ENCODE assay signal across 25 cellular contexts in genomic region chr2:75168186-75168585, GRCh38. TPM values are rescaled to one million over a fixed set of nuclear protein-coding genes. Genes with fewer than 3 reads are reported as not detected.
DNase-seq lines count a peak whose midpoint lies in the region; FAIRE-seq and TF ChIP-seq lines count a peak whose summit lies in the region.
"Had no signal": no experiment of that assay in that cellular context is flagged by ENCODE, and none has a peak within 500 bp of the region (broad histone marks: within the 10 kb centered on the region; RNA-seq: fewer than 3 reads in every experiment).

No MANE protein-coding gene starts in this region.

- no peaks in the 10 kb centered on the region for H3K23me2 ChIP-seq in H1 (ENCODE audit: low read depth, low read length)

- TF ChIP-seq POLR2A in H1 (IDR thresholded peaks at IDR 0.05; ENCODE audit: control extremely low read depth in 1 of 2, low read depth in 2 of 2, low read length in 2 of 2), result no peak

- no peak overlapping the region for H3K4me2 ChIP-seq in H1 (ENCODE audit: insufficient read depth in 1 of 2, low read depth in 2 of 2, low read length in 2 of 2)
- H3K4me2 ChIP-seq: A549; BLaER1 treated with 17β-estradiol and CSF1 and Interleukin-3, amounts not matched to agents 10 nM and 100 nM had no signal

- H3K23ac ChIP-seq in H1 (ENCODE audit: insufficient read length), result no peak overlapping the region

- no peak overlapping the region for H2AK5ac ChIP-seq in H1 (ENCODE audit: low read depth, low read length)

- no peaks in the 10 kb centered on the region for H4K20me1 ChIP-seq in H1 (replicated peaks in 1 of 2; ENCODE audit: control insufficient read depth in 1 of 2, insufficient read depth in 2 of 2, low read length in 2 of 2)
- H4K20me1 ChIP-seq: BLaER1 treated with 17β-estradiol and CSF1 and Interleukin-3, amounts not matched to agents 10 nM and 100 nM had no signal

- H3K4me1 ChIP-seq in H1 (replicated peaks in 1 of 4; ENCODE audit: control insufficient read depth in 3 of 4, insufficient read depth in 4 of 4, low read length in 3 of 4), result peaks cover 0 to 5% (median 2%) of the 10 kb centered on the region in 4 experiments; a peak in 3 of 7 replicates
- H3K4me1 ChIP-seq: A549, BE2C had no signal

- H3K79me1 ChIP-seq in H1 (ENCODE audit: low read depth, low read length), result no peaks in the 10 kb centered on the region

- no peak overlapping the region for H2BK15ac ChIP-seq in H1 (ENCODE audit: low read length)

- H2AFZ ChIP-seq in H1 (ENCODE audit: low read length), result 0 out of 2 replicates have a peak overlapping the region, but pooled peaks have one; percentile 42

- H3K79me2 ChIP-seq in H1 (ENCODE audit: control insufficient read depth in 1 of 2, insufficient read depth in 2 of 2, low read length in 2 of 2), result no peaks in the 10 kb centered on the region

- TF ChIP-seq RAD21 in H1 (IDR thresholded peaks at IDR 0.05 in 1 of 2, conservative IDR thresholded peaks at IDR 0.05 in 1 of 2; ENCODE audit: low read depth in 2 of 2, low read length in 2 of 2), result no peak

- no peaks in the 10 kb centered on the region for H3K9me3 ChIP-seq in H1 (ENCODE audit: insufficient read depth in 2 of 2, low read depth in 1 of 2, low read length in 1 of 2)
- H3K9me3 ChIP-seq: A549, BE2C had no signal

- DNase-seq in D721Med (ENCODE audit: insufficient read length, low spot score), result no peak
- peak; percentile 17 for DNase-seq in NCI-H82 treated with DMSO at 0.1 percent for 48 hours (lab: John Stamatoyannopoulos, UW; ENCODE audit: unreplicated experiment)
- DNase-seq in H1 (ENCODE audit: low read depth in 1 of 2, low spot score in 2 of 2), result no peak
- DNase-seq in activated CD8-positive, alpha-beta memory T cell treated with anti-CD3 and anti-CD28 coated beads, Interleukin-2, amount 50 U/mL, for 4 hours, result no peak
- no peak for DNase-seq in DMS53 treated with DMSO at 0.1 percent for 48 hours (lab: John Stamatoyannopoulos, UW; ENCODE audit: unreplicated experiment)
- no peak for DNase-seq in GM20000 (ENCODE audit: low spot score)
- DNase-seq: 8988T; ACHN; AML-193; BE2C; CD4-positive, alpha-beta T cell; CD8-positive, alpha-beta memory T cell; DMS 273 treated with DMSO at 0.1 percent for 48 hours; DMS79 treated with DMSO at 0.1 percent for 48 hours; GF-D8; GOT3; H7; HCEC 1CT had no signal

- no peak overlapping the region for H3K9ac ChIP-seq in H1 (replicated peaks in 1 of 4; ENCODE audit: extremely low read depth in 1 of 4, low read depth in 3 of 4, low read length in 3 of 4)
- H3K9ac ChIP-seq: BLaER1 treated with 17β-estradiol and CSF1 and Interleukin-3, amounts not matched to agents 10 nM and 100 nM had no signal

- CTCF ChIA-PET in H1 (lab: Charles Lee; ENCODE audit: partially characterized antibody), result interaction anchor here (1.0 to 1.3 kb wide), 2 partner anchors 11 to 73 kb away, joined by 3 to 5 read pairs; no protein-coding TSS in a partner anchor

- no peak overlapping the region for H3K4me3 ChIP-seq in H1 (ENCODE audit: extremely low read depth in 1 of 4, insufficient read depth in 2 of 4, low read depth in 3 of 4, low read length in 4 of 4)
- H3K4me3 ChIP-seq: A549; BLaER1 treated with 17β-estradiol and CSF1 and Interleukin-3, amounts not matched to agents 10 nM and 100 nM had no signal

- no peak overlapping the region for H4K5ac ChIP-seq in H1 (ENCODE audit: insufficient read length, low read depth, low read length)

- TF ChIP-seq EP300 in H1 (IDR thresholded peaks at IDR 0.05; ENCODE audit: borderline replicate concordance in 1 of 2, low read depth in 2 of 2, low read length in 2 of 2), result no peak

- 83% methylated on average over 2 of the region's 2 CpGs; no CpG with 5 or more reads in 1 of the 2 experiments for WGBS in H1 (ENCODE audit: extremely low coverage in 1 of 2, insufficient coverage in 1 of 2, insufficient read length in 1 of 2, insufficient replicate concordance in 2 of 2, low coverage in 1 of 2, low lambda C conversion rate in 2 of 2, missing lambda C conversion rate in 1 of 2), 2 experiments

- FAIRE-seq in D721Med (lab: Jason Lieb, UNC), result peak; percentile 55
- FAIRE-seq in H1 (lab: Jason Lieb, UNC), result no peak
- FAIRE-seq: A549, GM12891, GM18507 had no signal

- no peaks in the 10 kb centered on the region; a peak in 1 of 8 replicates for H3K36me3 ChIP-seq in H1 (ENCODE audit: control insufficient read depth in 2 of 4, insufficient read depth in 4 of 4, low read length in 3 of 4)
- H3K36me3 ChIP-seq: BE2C; BLaER1 treated with 17β-estradiol and CSF1 and Interleukin-3, amounts not matched to agents 10 nM and 100 nM had no signal

- H2BK5ac ChIP-seq in H1 (ENCODE audit: low read depth, low read length), result no peak overlapping the region

- H3K18ac ChIP-seq in H1 (ENCODE audit: extremely low read depth, low read length), result no peak overlapping the region

- TF ChIP-seq CTCF in D721Med (IDR thresholded peaks at IDR 0.05; ENCODE audit: insufficient read depth, missing control alignments) (no peak), H1 (IDR thresholded peaks at IDR 0.05; ENCODE audit: control extremely low read depth in 1 of 3, insufficient read depth in 1 of 3, low read depth in 1 of 3, low read length in 3 of 3) (no peak), GM20000 (IDR thresholded peaks at IDR 0.05; ENCODE audit: extremely low read depth, missing control alignments) (no peak)

- POLR2A ChIA-PET in H1 (lab: Charles Lee; ENCODE audit: partially characterized antibody), result no interaction called here

- no peaks in the 10 kb centered on the region for H3K27me3 ChIP-seq in H1 (replicated peaks in 1 of 4; ENCODE audit: control insufficient read depth in 3 of 4, extremely low read depth in 1 of 4, insufficient read depth in 3 of 4, low read length in 3 of 4)
- H3K27me3 ChIP-seq: BE2C; BLaER1 treated with 17β-estradiol and CSF1 and Interleukin-3, amounts not matched to agents 10 nM and 100 nM had no signal

- no peak overlapping the region for H4K8ac ChIP-seq in H1 (ENCODE audit: extremely low read depth, insufficient read depth, low read length)

- no peak overlapping the region for H3K27ac ChIP-seq in H1 (ENCODE audit: low read depth, low read length)
- H3K27ac ChIP-seq: A549; BLaER1 treated with 17β-estradiol and CSF1 and Interleukin-3, amounts not matched to agents 10 nM and 100 nM had no signal

- no peak overlapping the region for H3K4ac ChIP-seq in H1 (replicated peaks; ENCODE audit: insufficient read length, low read depth, low read length)

- H2BK20ac ChIP-seq in H1 (ENCODE audit: low read length), result no peak overlapping the region

- no peak overlapping the region for H2BK120ac ChIP-seq in H1 (replicated peaks; ENCODE audit: low read depth, low read length)

- no peak overlapping the region for H3K56ac ChIP-seq in H1 (replicated peaks; ENCODE audit: insufficient read length, low read depth, low read length)

- H4K91ac ChIP-seq in H1 (replicated peaks; ENCODE audit: insufficient read length, low read length), result no peak overlapping the region

- H3K14ac ChIP-seq in H1 (ENCODE audit: insufficient read length), result no peak overlapping the region

- H2BK12ac ChIP-seq in H1 (ENCODE audit: low read depth, low read length), result no peak overlapping the region

TF ChIP-seq in H1, 55 proteins besides CTCF, POLR2A, EP300 and RAD21:
- TF ChIP-seq CREB1 (IDR thresholded peaks at IDR 0.05) (no peak), SIN3A (conservative IDR thresholded peaks at IDR 0.05 in 1 of 2, IDR thresholded peaks at IDR 0.05 in 1 of 2; ENCODE audit: low read depth in 1 of 2, low read length in 2 of 2) (no peak), TBP (IDR thresholded peaks at IDR 0.05; ENCODE audit: low read depth, low read length) (no peak), ATF3 (IDR thresholded peaks at IDR 0.05; ENCODE audit: insufficient read depth, low read depth, low read length) (no peak)
TF ChIP-seq in H1: peak in this region for 0.

RNA-seq across cellular contexts. Expression of gene TACR1, which starts 31.1 kb away (rescaled TPM):
- total RNA-seq in H1 (2021; fragmentation: NEBNext Ultra II Directional; extraction: Animal tissue kit (Norgen Biotek cat#: 25700)), result 0.19 and 0.37 TPM in 2 replicates
- 0.09 and 0.17 TPM in 2 replicates for polyA plus RNA-seq in H1 (2011; rRNA removed)
- 0.14 TPM for polyA plus RNA-seq in H1 (2011; cell fraction: cytosol; rRNA removed)
- 0.16 TPM for polyA plus RNA-seq in H1 (2011; cell fraction: nucleus; rRNA removed)
- polyA plus RNA-seq in H1 (2012, experiment 1 of 2), result 0.09 to 0.28 TPM (median 0.18 TPM) in 4 replicates
- polyA plus RNA-seq in H1 (2012, experiment 2 of 2), result 0.04 TPM
- 0.18 TPM for polyA plus RNA-seq in H1 (2013, experiment 1 of 2)
- polyA plus RNA-seq in H1 (2013, experiment 2 of 2), result 0.20 TPM
- polyA minus RNA-seq in H1 (2011; rRNA and poly(A)+ RNA removed), result 0.37 and 1.4 TPM in 2 replicates
- not detected for polyA minus RNA-seq in H1 (2011; cell fraction: cytosol; rRNA and poly(A)+ RNA removed)
- 0.20 TPM for polyA minus RNA-seq in H1 (2011; cell fraction: nucleus; rRNA and poly(A)+ RNA removed)
- total RNA-seq: CD8-positive, alpha-beta memory T cell; Daoy; G401 had no signal
- polyA plus RNA-seq: CD14-positive monocyte; CD8-positive, alpha-beta memory T cell had no signal
